In the genomic region with DNA sequence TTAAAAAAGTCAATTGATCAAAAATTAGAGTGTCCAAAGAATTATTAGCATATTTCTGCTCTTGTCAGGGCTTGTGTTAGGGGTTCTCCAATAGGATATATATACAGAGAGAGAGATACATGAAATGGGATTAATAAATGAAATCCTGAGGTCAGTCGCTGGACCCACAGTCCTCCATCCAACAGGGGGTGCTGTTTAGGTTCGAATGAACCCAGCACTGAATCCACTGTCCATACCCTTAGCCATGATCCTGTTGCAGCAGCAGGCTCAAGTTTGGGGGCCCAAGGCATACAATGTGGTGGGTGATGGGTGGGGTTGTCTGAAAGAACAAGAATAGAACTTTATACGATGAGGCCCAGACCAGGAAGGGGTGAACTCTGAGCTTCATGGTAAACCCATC, we compare ENCODE assay signal across 19 cellular contexts. TPM values are rescaled to one million over a fixed set of nuclear protein-coding genes. Genes with fewer than 3 reads are reported as not detected.
DNase-seq lines count a peak whose midpoint lies in the region; ATAC-seq, FAIRE-seq and TF ChIP-seq lines count a peak whose summit lies in the region.
"Had no signal": no experiment of that assay in that cellular context is flagged by ENCODE, and none has a peak within 500 bp of the region (broad histone marks: within the 10 kb centered on the region; RNA-seq: fewer than 3 reads in every experiment).

No MANE protein-coding gene starts in this region.

- no peaks in the 10 kb centered on the region for H3K36me3 Mint-ChIP-seq in endodermal cell (ENCODE audit: low read depth)
- H3K36me3 Mint-ChIP-seq in CD4-positive, alpha-beta T cell (ENCODE audit: low read depth), result no peaks in the 10 kb centered on the region
- H3K36me3 Mint-ChIP-seq: activated naive CD4-positive, alpha-beta T cell treated with anti-CD3 and anti-CD28 coated beads, Interleukin-2, amount 50 U/mL, for 24 hours had no signal

- H3K27me3 ChIP-seq in MM.1S (replicated peaks; ENCODE audit: insufficient read depth, low read length) (no peaks in the 10 kb centered on the region), endodermal cell (ENCODE audit: control insufficient read depth, insufficient read depth, low read length, poor library complexity, severe bottlenecking) (peaks cover 6% of the 10 kb centered on the region), pancreas (peaks cover 0 to 4% (median 0%) of the 10 kb centered on the region in 4 donors)
- H3K27me3 ChIP-seq in CD4-positive, alpha-beta T cell (ENCODE audit: control insufficient read depth, insufficient read depth, low read length), result no peaks in the 10 kb centered on the region
- H3K27me3 ChIP-seq: BLaER1 had no signal

- CTCF ChIA-PET in CD4-positive, alpha-beta T cell (lab: Charles Lee), result no interaction called here

- no peaks in the 10 kb centered on the region for H3F3A ChIP-seq in MM.1S (ENCODE audit: insufficient read depth, low read length)

- H3K9me3 ChIP-seq in MM.1S (replicated peaks; ENCODE audit: insufficient read depth, low read length), result no peaks in the 10 kb centered on the region
- no peaks in the 10 kb centered on the region for H3K9me3 ChIP-seq in endodermal cell (ENCODE audit: control insufficient read depth, low read length)
- H3K9me3 ChIP-seq in CD4-positive, alpha-beta T cell (ENCODE audit: control insufficient read depth, low read length), result no peaks in the 10 kb centered on the region
- no peaks in the 10 kb centered on the region for H3K9me3 ChIP-seq in pancreas
- H3K9me3 ChIP-seq: BLaER1 had no signal

- H3K27ac ChIP-seq in MM.1S (ENCODE audit: low read length), result no peak overlapping the region
- no peak overlapping the region for H3K27ac ChIP-seq in endodermal cell (ENCODE audit: low read depth, low read length)
- no peak overlapping the region for H3K27ac ChIP-seq in CD4-positive, alpha-beta T cell (ENCODE audit: low read depth, low read length)
- no peak overlapping the region for H3K27ac ChIP-seq in pancreas
- H3K27ac ChIP-seq: BLaER1, tibial nerve had no signal

- no peaks in the 10 kb centered on the region for H4K20me1 ChIP-seq in MM.1S (ENCODE audit: insufficient read depth, low read length)
- H4K20me1 ChIP-seq: BLaER1 had no signal

- H3K9ac ChIP-seq in MM.1S (ENCODE audit: low read length) (no peak overlapping the region), endodermal cell (ENCODE audit: extremely low read depth, low read length, poor library complexity, severe bottlenecking) (no peak overlapping the region)
- H3K9ac ChIP-seq: BLaER1 had no signal

- ATAC-seq in CD4-positive, alpha-beta T cell (ENCODE audit: poor library complexity), result no peak
- ATAC-seq in pancreas (no peak), GM18505 (IDR thresholded peaks at IDR 0.05; ENCODE audit: unreplicated experiment) (no peak)
- ATAC-seq: Right ventricle myocardium inferior had no signal

- H3K27me3 Mint-ChIP-seq in endodermal cell (ENCODE audit: insufficient read depth), result peaks cover 4% of the 10 kb centered on the region
- H3K27me3 Mint-ChIP-seq in CD4-positive, alpha-beta T cell, result peaks cover 33% of the 10 kb centered on the region

- peak; percentile 1 to 10 for DNase-seq in stimulated activated CD4-positive, alpha-beta T cell treated with anti-CD3 and anti-CD28 coated beads, Interleukin-2, amount 100 ng/mL, for 48 hours
- no peak for DNase-seq in stimulated activated CD4-positive, alpha-beta T cell treated with anti-CD3 and anti-CD28 coated beads, Interleukin-1b, Interleukin-23, amount 100 ng/mL, for 48 hours
- DNase-seq in MM.1S, result no peak
- DNase-seq in endodermal cell, result peak; percentile 61
- DNase-seq in CD4-positive, alpha-beta T cell, result no peak
- no peak for DNase-seq in pancreas
- DNase-seq in SHP77 treated with DMSO at 0.1 percent for 48 hours (lab: John Stamatoyannopoulos, UW), result no peak
- DNase-seq: effector CD8-positive, alpha-beta T cell; EL; NCI-H2029; NCI-H526 treated with DMSO at 0.1 percent for 48 hours; T-helper 9 cell had no signal

- no peak overlapping the region for H3K4me2 ChIP-seq in MM.1S (ENCODE audit: low read depth, low read length)
- H3K4me2 ChIP-seq: BLaER1 had no signal

- H3K9me2 ChIP-seq in MM.1S (replicated peaks; ENCODE audit: insufficient read depth, low read length), result no peaks in the 10 kb centered on the region

- H3K4me1 Mint-ChIP-seq in endodermal cell, result no peaks in the 10 kb centered on the region
- no peaks in the 10 kb centered on the region for H3K4me1 Mint-ChIP-seq in CD4-positive, alpha-beta T cell (ENCODE audit: low read depth)
- H3K4me1 Mint-ChIP-seq: activated naive CD4-positive, alpha-beta T cell treated with anti-CD3 and anti-CD28 coated beads, Interleukin-2, amount 50 U/mL, for 24 hours had no signal

- H3K4me1 ChIP-seq in MM.1S (ENCODE audit: low read length) (no peaks in the 10 kb centered on the region), endodermal cell (ENCODE audit: control insufficient read depth, insufficient read depth, low read length) (no peaks in the 10 kb centered on the region), pancreas (no peaks in the 10 kb centered on the region)
- H3K4me1 ChIP-seq: BLaER1, tibial nerve had no signal

- no peak for FAIRE-seq in pancreas (lab: Jason Lieb, UNC)
- FAIRE-seq: bronchial epithelial cell, H54 had no signal

- no peak overlapping the region for H3K4me3 ChIP-seq in MM.1S (ENCODE audit: low read length)
- no peak overlapping the region for H3K4me3 ChIP-seq in endodermal cell (ENCODE audit: low read length)
- H3K4me3 ChIP-seq in pancreas, result no peak overlapping the region
- H3K4me3 ChIP-seq: BLaER1, tibial nerve had no signal

- 87 to 94% methylated on average over 2 to 3 of the region's 3 CpGs for WGBS in endodermal cell (ENCODE audit: insufficient coverage in 1 of 2, insufficient read length in 1 of 2), 2 experiments
- WGBS in pancreas, 2 donors, result 69 to 72% methylated on average over 3 of the region's 3 CpGs

- POLR2A ChIA-PET in CD4-positive, alpha-beta T cell (lab: Charles Lee), result no interaction called here

- peaks cover 3% of the 10 kb centered on the region for H3K9me3 Mint-ChIP-seq in endodermal cell
- peaks cover 2% of the 10 kb centered on the region for H3K9me3 Mint-ChIP-seq in CD4-positive, alpha-beta T cell
- H3K9me3 Mint-ChIP-seq: activated naive CD4-positive, alpha-beta T cell treated with anti-CD3 and anti-CD28 coated beads, Interleukin-2, amount 50 U/mL, for 24 hours had no signal

- H3K4me3 Mint-ChIP-seq in endodermal cell, result no peak overlapping the region
- no peak overlapping the region for H3K4me3 Mint-ChIP-seq in CD4-positive, alpha-beta T cell
- H3K4me3 Mint-ChIP-seq: activated naive CD4-positive, alpha-beta T cell treated with anti-CD3 and anti-CD28 coated beads, Interleukin-2, amount 50 U/mL, for 24 hours had no signal

- 0 out of 2 replicates have a peak overlapping the region, but pooled peaks have one; percentile 21 for H2AFZ ChIP-seq in MM.1S (ENCODE audit: low read length)

- H3K79me2 ChIP-seq in MM.1S (ENCODE audit: low read length), result no peaks in the 10 kb centered on the region

- no peaks in the 10 kb centered on the region for H3K36me3 ChIP-seq in MM.1S (replicated peaks; ENCODE audit: insufficient read depth, low read length)
- no peaks in the 10 kb centered on the region for H3K36me3 ChIP-seq in endodermal cell (ENCODE audit: control insufficient read depth, insufficient read depth, low read length)
- no peaks in the 10 kb centered on the region for H3K36me3 ChIP-seq in pancreas
- H3K36me3 ChIP-seq: BLaER1, tibial nerve had no signal

- H3K27ac Mint-ChIP-seq in endodermal cell, result no peak overlapping the region
- H3K27ac Mint-ChIP-seq in CD4-positive, alpha-beta T cell, result no peak overlapping the region
- H3K27ac Mint-ChIP-seq: activated naive CD4-positive, alpha-beta T cell treated with anti-CD3 and anti-CD28 coated beads, Interleukin-2, amount 50 U/mL, for 24 hours had no signal

- TF ChIP-seq POLR2A in GM18505 (IDR thresholded peaks at IDR 0.05; ENCODE audit: borderline replicate concordance, extremely low read depth, insufficient read depth, insufficient read length), result no peak

- TF ChIP-seq CTCF in MM.1S (IDR thresholded peaks at IDR 0.05; ENCODE audit: low read length) (peak; percentile 21), endodermal cell (conservative IDR thresholded peaks at IDR 0.05) (peak; percentile 56), pancreas (IDR thresholded peaks at IDR 0.05) (no peak)
- no peak for TF ChIP-seq CTCF in CD4-positive, alpha-beta T cell (IDR thresholded peaks at IDR 0.05)

- intact Hi-C loops in CD4-positive, alpha-beta T cell (cut with DNase I, micrococcal nuclease), result no loop called here
- intact Hi-C loops in pancreas (cut with DNase I), result no loop called here

RNA-seq across cellular contexts. Expression of a gene that starts 0.8 kb away (rescaled TPM):
- total RNA-seq in endodermal cell (not detected), pancreas (not detected)
- polyA plus RNA-seq in endodermal cell (2013, experiment 1 of 2), result 0.32 TPM
- polyA plus RNA-seq in endodermal cell (2013, experiment 2 of 2), result not detected
- total RNA-seq in CD4-positive, alpha-beta T cell, result not detected
- polyA plus RNA-seq in pancreas, result under 1 TPM in 1 of 2 donors, not detected in 1; 0.07 TPM
- total RNA-seq: bronchial epithelial cell had no signal

RNA-seq across cellular contexts. Expression of a gene that starts 37.8 kb away (rescaled TPM):
- under 1 TPM; 0.20 to 0.55 TPM for total RNA-seq in endodermal cell
- 0.82 TPM for polyA plus RNA-seq in endodermal cell (2013, experiment 1 of 2)
- 0.99 TPM for polyA plus RNA-seq in endodermal cell (2013, experiment 2 of 2)
- total RNA-seq in CD4-positive, alpha-beta T cell, result not detected
- total RNA-seq in pancreas, result not detected
- under 1 TPM in 1 of 2 donors, not detected in 1; 0.12 TPM for polyA plus RNA-seq in pancreas
- total RNA-seq: bronchial epithelial cell, Right ventricle myocardium inferior, tibial nerve had no signal

Comparison
In these comparisons a context has a peak if more than half of its experiments do, and no peak if none do; other contexts are left out.
1. DNase-seq: peak in stimulated activated CD4-positive, alpha-beta T cell treated with anti-CD3 and anti-CD28 coated beads, Interleukin-2, amount 100 ng/mL, for 48 hours (2 of 2) and endodermal cell (single experiment); none in stimulated activated CD4-positive, alpha-beta T cell treated with anti-CD3 and anti-CD28 coated beads, Interleukin-1b, Interleukin-23, amount 100 ng/mL, for 48 hours (single experiment), MM.1S (single experiment), CD4-positive, alpha-beta T cell (0 of 10), pancreas (0 of 6) and SHP77 treated with DMSO at 0.1 percent for 48 hours (single experiment).
2. CTCF ChIP-seq: peak in MM.1S (single experiment) and endodermal cell (single experiment); none in CD4-positive, alpha-beta T cell (single experiment) and pancreas (0 of 4).